28 cellular contexts compared by ENCODE assay signal in the genomic region with DNA sequence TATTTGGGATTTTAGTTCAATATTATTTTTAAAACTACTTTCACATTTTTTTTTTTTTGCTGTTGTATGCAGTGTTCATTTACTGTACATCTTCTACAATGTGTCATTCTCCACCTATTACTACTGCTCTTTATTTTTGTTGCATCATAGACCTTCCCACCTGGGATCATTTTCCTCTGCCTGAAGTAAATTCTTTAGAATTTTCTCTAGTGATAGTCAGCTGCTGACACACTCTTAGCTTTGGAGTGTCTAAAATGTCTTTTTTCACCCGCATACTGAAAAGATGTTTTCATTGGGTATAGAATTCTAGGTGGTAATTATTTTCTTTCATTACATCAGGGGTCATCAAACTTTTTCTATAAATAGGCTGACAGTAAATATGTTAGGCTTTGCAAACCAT. TPM values are rescaled to one million over a fixed set of nuclear protein-coding genes. Genes with fewer than 3 reads are reported as not detected.
"Had no signal": no experiment of that assay in that cellular context is flagged by ENCODE, and none has a peak within 500 bp of the region (broad histone marks: within the 10 kb centered on the region; RNA-seq: fewer than 3 reads in every experiment).

No MANE protein-coding gene starts in this region.

- H3K4me1 Mint-ChIP-seq: IgD-negative memory B cell had no signal

- FAIRE-seq: HTR-8/SVneo, K562 had no signal

- H3K27ac ChIP-seq: HL-60, KMS-11, RWPE1, SJSA1, SK-N-MC had no signal

- H3K36me3 ChIP-seq: SJSA1 had no signal

- H3K4me3 Mint-ChIP-seq: IgD-negative memory B cell had no signal

- ATAC-seq: K562, Panc1, PC-3 had no signal

- H3K27ac Mint-ChIP-seq: IgD-negative memory B cell had no signal

- H3K4me1 ChIP-seq: SJSA1 had no signal

- DNase-seq: Kasumi-1, MM.1S, NCI-H1092 treated with DMSO at 0.1 percent for 48 hours, NCI-H1436, NCI-H187, NCI-H2029, NCI-H2081 treated with DMSO at 0.1 percent for 48 hours, NCI-H2171, NCI-H226, NCI-H446, NCI-H510A, NCI-H524 treated with DMSO at 0.1 percent for 48 hours, NCI-H69, NCI-H774, PC-3, Right ventricle myocardium superior, SIG-M5, SW 1271 had no signal

- H3K9me3 Mint-ChIP-seq: IgD-negative memory B cell had no signal

- H3K9me3 ChIP-seq: SJSA1 had no signal

- H3K4me3 ChIP-seq: K562, SJSA1, SK-N-MC had no signal

RNA-seq across cellular contexts. Expression of a gene that starts 30.5 kb away (rescaled TPM):
- total RNA-seq: OCI-LY7, Right ventricle myocardium superior had no signal
- polyA plus RNA-seq: IgD-negative memory B cell had no signal
